ENCODE assay signal across 22 cellular contexts in genomic region chr2:174551697-174552096, GRCh38. TPM values are rescaled to one million over a fixed set of nuclear protein-coding genes. Genes with fewer than 3 reads are reported as not detected.
DNase-seq lines count a peak whose midpoint lies in the region; ATAC-seq and TF ChIP-seq lines count a peak whose summit lies in the region.
"Had no signal": no experiment of that assay in that cellular context is flagged by ENCODE, and none has a peak within 500 bp of the region (broad histone marks: within the 10 kb centered on the region; RNA-seq: fewer than 3 reads in every experiment).

No MANE protein-coding gene starts in this region.

- no peak overlapping the region for H3K4me3 Mint-ChIP-seq in activated naive CD4-positive, alpha-beta T cell treated with anti-CD3 and anti-CD28 coated beads for 36 hours
- H3K4me3 Mint-ChIP-seq in activated naive CD8-positive, alpha-beta T cell: no peak overlapping the region
- H3K4me3 Mint-ChIP-seq in stimulated activated effector memory CD8-positive, alpha-beta T cell treated with anti-CD3 and anti-CD28 coated beads, Interleukin-12 subunit alpha, Interleukin-12 subunit beta, amount 100 ng/mL, for 72 hours: no peak overlapping the region
- no peak overlapping the region for H3K4me3 Mint-ChIP-seq in WTC11
- H3K4me3 Mint-ChIP-seq: CD14-positive monocyte, mesothelial cell of epicardium had no signal

- POLR2A ChIA-PET in WTC11 (lab: Charles Lee): no interaction called here

- peak; percentile 38 for ATAC-seq in HG03175 (IDR thresholded peaks at IDR 0.05; ENCODE audit: unreplicated experiment)
- ATAC-seq in stimulated activated effector memory CD8-positive, alpha-beta T cell treated with anti-CD3 and anti-CD28 coated beads, Interleukin-12 subunit alpha, Interleukin-12 subunit beta, amount 100 ng/mL, for 72 hours: peak; percentile 67
- no peak for ATAC-seq in WTC11
- ATAC-seq: gastrocnemius medialis, left ventricle myocardium superior, right cardiac atrium had no signal

- no peak for DNase-seq in activated naive CD4-positive, alpha-beta T cell treated with anti-CD3 and anti-CD28 coated beads for 36 hours
- no peak for DNase-seq in activated naive CD4-positive, alpha-beta T cell treated with anti-CD3 and anti-CD28 coated beads, Interleukin-2, amount 50 U/mL, for 16 hours
- no peak for DNase-seq in stimulated activated effector memory CD8-positive, alpha-beta T cell treated with anti-CD3 and anti-CD28 coated beads, Interleukin-12 subunit alpha, Interleukin-12 subunit beta, amount 100 ng/mL, for 72 hours (ENCODE audit: low spot score in 2 of 2)
- DNase-seq in GM13977 (ENCODE audit: low spot score) (no peak), WTC11 (ENCODE audit: low spot score) (no peak), NCI-H1930 (lab: John Stamatoyannopoulos, UW) (no peak)
- DNase-seq: activated CD4-positive, CD25-positive, alpha-beta regulatory T cell treated with anti-CD3 and anti-CD28 coated beads, Interleukin-2, amount 50 U/mL, for 72 hours; activated effector memory CD4-positive, alpha-beta T cell treated with anti-CD3 and anti-CD28 coated beads, Interleukin-2, amount 50 U/mL, for 16 hours; anterior cingulate cortex; gastrocnemius medialis; left ventricle myocardium superior; NCI-H446 treated with DMSO at 0.1 percent for 48 hours; OCI-M1; right cardiac atrium; spleen; stimulated activated CD4-positive, alpha-beta T cell treated with anti-CD3 and anti-CD28 coated beads, Interleukin-4, amount 100 ng/mL, for 1 hour; stimulated activated naive CD4-positive, alpha-beta T cell treated with Interleukin-2 at 50 U/mL for 16 hours; thyroid gland had no signal

- peaks cover 41% of the 10 kb centered on the region for H3K4me1 Mint-ChIP-seq in activated naive CD4-positive, alpha-beta T cell treated with anti-CD3 and anti-CD28 coated beads for 36 hours (ENCODE audit: low read depth)
- peaks cover 47% of the 10 kb centered on the region for H3K4me1 Mint-ChIP-seq in activated naive CD8-positive, alpha-beta T cell (ENCODE audit: low read depth)
- H3K4me1 Mint-ChIP-seq in stimulated activated effector memory CD8-positive, alpha-beta T cell treated with anti-CD3 and anti-CD28 coated beads, Interleukin-12 subunit alpha, Interleukin-12 subunit beta, amount 100 ng/mL, for 72 hours: peaks cover 28% of the 10 kb centered on the region
- H3K4me1 Mint-ChIP-seq in WTC11: peaks cover 6% of the 10 kb centered on the region; the same call in 1 of the 2 replicates
- H3K4me1 Mint-ChIP-seq: mesothelial cell of epicardium had no signal

- CTCF ChIA-PET in activated naive CD4-positive, alpha-beta T cell treated with anti-CD3 and anti-CD28 coated beads for 36 hours (lab: Charles Lee): no interaction called here
- CTCF ChIA-PET in WTC11 (lab: Charles Lee): no interaction called here

- in situ Hi-C loops in GM13977 (cut with MboI; ENCODE audit: low pct_unique_long_range_greater_than_20kb, low sequenced_read_pairs, unreplicated experiment): no loop called here

- TF ChIP-seq CTCF in GM13977 (IDR thresholded peaks at IDR 0.05; ENCODE audit: extremely low read depth, insufficient read depth, missing control alignments) (no peak), WTC11 (IDR thresholded peaks at IDR 0.05) (no peak)

- H3K36me3 Mint-ChIP-seq in activated naive CD4-positive, alpha-beta T cell treated with anti-CD3 and anti-CD28 coated beads for 36 hours (ENCODE audit: low read depth): peaks cover 11% of the 10 kb centered on the region
- peaks cover 8% of the 10 kb centered on the region for H3K36me3 Mint-ChIP-seq in activated naive CD8-positive, alpha-beta T cell
- peaks cover 14% of the 10 kb centered on the region for H3K36me3 Mint-ChIP-seq in stimulated activated effector memory CD8-positive, alpha-beta T cell treated with anti-CD3 and anti-CD28 coated beads, Interleukin-12 subunit alpha, Interleukin-12 subunit beta, amount 100 ng/mL, for 72 hours
- peaks cover 4% of the 10 kb centered on the region for H3K36me3 Mint-ChIP-seq in WTC11

- no peaks in the 10 kb centered on the region for H3K27me3 Mint-ChIP-seq in activated naive CD4-positive, alpha-beta T cell treated with anti-CD3 and anti-CD28 coated beads for 36 hours (ENCODE audit: low read depth)
- H3K27me3 Mint-ChIP-seq in activated naive CD8-positive, alpha-beta T cell: no peaks in the 10 kb centered on the region
- H3K27me3 Mint-ChIP-seq in WTC11 (ENCODE audit: low read depth): no peaks in the 10 kb centered on the region; the same call in none of the 2 replicates

- H3K27ac Mint-ChIP-seq in activated naive CD4-positive, alpha-beta T cell treated with anti-CD3 and anti-CD28 coated beads for 36 hours: peak overlapping the region; percentile 65
- H3K27ac Mint-ChIP-seq in activated naive CD8-positive, alpha-beta T cell: peak overlapping the region; percentile 75
- H3K27ac Mint-ChIP-seq in stimulated activated effector memory CD8-positive, alpha-beta T cell treated with anti-CD3 and anti-CD28 coated beads, Interleukin-12 subunit alpha, Interleukin-12 subunit beta, amount 100 ng/mL, for 72 hours: peak overlapping the region; percentile 60
- no peak overlapping the region for H3K27ac Mint-ChIP-seq in WTC11
- H3K27ac Mint-ChIP-seq: mesothelial cell of epicardium had no signal

- peaks cover 5% of the 10 kb centered on the region for H3K9me3 Mint-ChIP-seq in activated naive CD4-positive, alpha-beta T cell treated with anti-CD3 and anti-CD28 coated beads for 36 hours
- H3K9me3 Mint-ChIP-seq in activated naive CD8-positive, alpha-beta T cell (ENCODE audit: low read depth): no peaks in the 10 kb centered on the region
- H3K9me3 Mint-ChIP-seq in stimulated activated effector memory CD8-positive, alpha-beta T cell treated with anti-CD3 and anti-CD28 coated beads, Interleukin-12 subunit alpha, Interleukin-12 subunit beta, amount 100 ng/mL, for 72 hours: no peaks in the 10 kb centered on the region
- peaks cover 19% of the 10 kb centered on the region for H3K9me3 Mint-ChIP-seq in WTC11
- H3K9me3 Mint-ChIP-seq: CD14-positive monocyte had no signal

- intact Hi-C loops in activated naive CD4-positive, alpha-beta T cell treated with anti-CD3 and anti-CD28 coated beads for 36 hours (cut with micrococcal nuclease): no loop called here

TF ChIP-seq in WTC11, 78 proteins besides CTCF, POLR2A, EP300 and RAD21 (continues in another document):
- TF ChIP-seq IRF2 (CRISPR knock-in tag; IDR thresholded peaks at IDR 0.05; ENCODE audit: borderline replicate concordance, low read depth) (no peak), EMX1 (CRISPR knock-in tag; IDR thresholded peaks at IDR 0.05) (no peak), ATF1 (CRISPR knock-in tag; IDR thresholded peaks at IDR 0.05) (no peak), KAT7 (CRISPR knock-in tag; IDR thresholded peaks at IDR 0.05; ENCODE audit: borderline replicate concordance) (no peak), ZSCAN18 (CRISPR knock-in tag; IDR thresholded peaks at IDR 0.05) (no peak), CDX4 (CRISPR knock-in tag; IDR thresholded peaks at IDR 0.05; ENCODE audit: borderline replicate concordance) (no peak), NFE2L1 (CRISPR knock-in tag; IDR thresholded peaks at IDR 0.05) (no peak), ESRRA (CRISPR knock-in tag; IDR thresholded peaks at IDR 0.05; ENCODE audit: borderline replicate concordance) (no peak), FOXP4 (CRISPR knock-in tag; IDR thresholded peaks at IDR 0.05) (no peak), RELA (CRISPR knock-in tag; IDR thresholded peaks at IDR 0.05; ENCODE audit: borderline replicate concordance) (no peak), E2F1 (CRISPR knock-in tag; IDR thresholded peaks at IDR 0.05) (no peak), NFATC4 (CRISPR knock-in tag; IDR thresholded peaks at IDR 0.05) (no peak), FOXJ3 (CRISPR knock-in tag; IDR thresholded peaks at IDR 0.05; ENCODE audit: borderline replicate concordance) (no peak)

RNA-seq across cellular contexts. Expression of gene WIPF1, which starts 45.9 kb away (rescaled TPM):
- 100 to 1,000 TPM; 167 TPM for total RNA-seq in activated naive CD4-positive, alpha-beta T cell treated with anti-CD3 and anti-CD28 coated beads for 36 hours
- 6.4 to 6.7 TPM (median 6.4 TPM) in 3 replicates for total RNA-seq in WTC11 (2021)

Comparison
In these comparisons a context has a peak if more than half of its experiments do, and no peak if none do; other contexts are left out.
1. RNA of gene WIPF1, which starts 45.9 kb away (total RNA-seq): 167 TPM in activated naive CD4-positive, alpha-beta T cell treated with anti-CD3 and anti-CD28 coated beads for 36 hours; 6.4 to 6.7 TPM in WTC11; every median in the first group is over 10 times any median in the second.